ENCODE assay signal across 22 cellular contexts in genomic region chr10:570631-571565, GRCh38.
DNase-seq lines count a peak whose midpoint lies in the region; ATAC-seq and TF ChIP-seq lines count a peak whose summit lies in the region.
"Had no signal": no experiment of that assay in that cellular context is flagged by ENCODE, and none has a peak within 500 bp of the region (broad histone marks: within the 10 kb centered on the region; RNA-seq: fewer than 3 reads in every experiment).

No MANE protein-coding gene starts in this region.

- H3K4me3 ChIP-seq in muscle layer of colon (ENCODE audit: low read depth in 1 of 2, low read length in 2 of 2) (peak overlapping the region; percentile 5 to 36), stomach smooth muscle (ENCODE audit: low read length in 2 of 2) (peak overlapping the region; percentile 27 to 58), mammary epithelial cell (replicated peaks in 1 of 3; ENCODE audit: insufficient read depth in 1 of 3, low read depth in 2 of 3, low read length in 3 of 3) (no peak overlapping the region)
- H3K4me3 ChIP-seq: K562, pancreas had no signal

- H3K27ac Mint-ChIP-seq in H9: peak overlapping the region in 1 of 3 experiments; percentile 70; a peak in 1 of 7 replicates
- peak overlapping the region in 3 of 5 experiments; percentile 70 to 85 (median 71) for H3K27ac Mint-ChIP-seq in brain
- H3K27ac Mint-ChIP-seq in natural killer cell: no peak overlapping the region
- H3K27ac Mint-ChIP-seq: CD8-positive, alpha-beta T cell had no signal

- ATAC-seq in natural killer cell: no peak
- ATAC-seq: CD8-positive, alpha-beta T cell; K562; pancreas had no signal

- no peaks in the 10 kb centered on the region for H3K9me3 ChIP-seq in H9 (ENCODE audit: control insufficient read depth, low read depth, low read length)
- H3K9me3 ChIP-seq in muscle layer of colon (ENCODE audit: low read length): no peaks in the 10 kb centered on the region
- peaks cover 0 to 7% of the 10 kb centered on the region in 2 donors for H3K9me3 ChIP-seq in stomach smooth muscle (ENCODE audit: control insufficient read depth in 2 of 2, low read length in 2 of 2)
- peaks cover 29% of the 10 kb centered on the region for H3K9me3 ChIP-seq in mammary epithelial cell (replicated peaks; ENCODE audit: insufficient read depth, low read length)
- H3K9me3 ChIP-seq: pancreas had no signal

- H2BK15ac ChIP-seq in H9 (ENCODE audit: low read depth, low read length): no peak overlapping the region

- CTCF ChIA-PET in mammary epithelial cell (lab: Charles Lee; ENCODE audit: low non-redundant PET): no interaction called here

- no peak overlapping the region for H3K4me2 ChIP-seq in H9 (ENCODE audit: insufficient read depth, insufficient read length, low read length)
- no peak overlapping the region for H3K4me2 ChIP-seq in mammary epithelial cell (ENCODE audit: insufficient read depth, low read depth, low read length)

- no peaks in the 10 kb centered on the region for H3K27me3 ChIP-seq in H9 (ENCODE audit: insufficient read depth, low read length)
- no peaks in the 10 kb centered on the region for H3K27me3 ChIP-seq in muscle layer of colon (ENCODE audit: control insufficient read depth in 1 of 2, insufficient read depth in 2 of 2, low read length in 2 of 2)
- no peaks in the 10 kb centered on the region for H3K27me3 ChIP-seq in stomach smooth muscle (ENCODE audit: control insufficient read depth in 1 of 2, insufficient read depth in 2 of 2, low read length in 2 of 2)
- H3K27me3 ChIP-seq in mammary epithelial cell (ENCODE audit: insufficient read depth, low read length): no peaks in the 10 kb centered on the region
- H3K27me3 ChIP-seq: pancreas had no signal

- H2BK12ac ChIP-seq in H9 (ENCODE audit: insufficient read length, low read depth, low read length): no peak overlapping the region

- DNase-seq in H9: peak; percentile 24
- DNase-seq in natural killer cell: no peak
- DNase-seq in mammary epithelial cell: no peak
- DNase-seq in HPDE6-E6E7 (ENCODE audit: extremely low spot score): no peak
- DNase-seq: activated CD4-positive, alpha-beta T cell treated with anti-CD3 and anti-CD28 coated beads, Interleukin-2, amount 50 U/mL, for 48 hours; activated CD8-positive, alpha-beta memory T cell treated with anti-CD3 and anti-CD28 coated beads, Interleukin-2, amount 50 U/mL, for 48 hours; AML-193; caudate nucleus; CD8-positive, alpha-beta T cell; DMS153; HCEC 1CT; islet precursor cell; MM.1S; NCI-H1417 treated with DMSO at 0.1 percent for 48 hours; NCI-H524; NK-92 treated with Interleukin-12 subunit alpha and Interleukin-12 subunit beta, amount 100 ng/mL, for 24 hours; pancreas had no signal

- TF ChIP-seq CTCF in H9 (conservative IDR thresholded peaks at IDR 0.05) (no peak), brain (conservative IDR thresholded peaks at IDR 0.05) (no peak), natural killer cell (IDR thresholded peaks at IDR 0.05) (no peak), mammary epithelial cell (conservative IDR thresholded peaks at IDR 0.05 in 1 of 2, IDR thresholded peaks at IDR 0.05 in 1 of 2; ENCODE audit: extremely low read depth in 1 of 2, insufficient read depth in 1 of 2, low read depth in 1 of 2, low read length in 2 of 2) (no peak)

- BruUV-seq in mammary epithelial cell (replicated peaks; lab: Mats Ljungman, UMichigan): no TSS peak

- H2BK20ac ChIP-seq in H9 (ENCODE audit: low read depth, low read length, poor library complexity, severe bottlenecking): no peak overlapping the region

- intact Hi-C loops in natural killer cell (cut with micrococcal nuclease): no loop called here
- intact Hi-C loops in mammary epithelial cell (cut with micrococcal nuclease): no loop called here

- WGBS in H9 (ENCODE audit: extremely low coverage, insufficient read length, low lambda C conversion rate): no CpG with 5 or more reads among the region's 34 CpGs
- WGBS in mammary epithelial cell (ENCODE audit: low coverage, missing lambda C conversion rate): 76% methylated on average over 15 of the region's 34 CpGs

- no peak overlapping the region for H3T11ph ChIP-seq in H9 (ENCODE audit: low read length)

- H2AK5ac ChIP-seq in H9 (ENCODE audit: insufficient read length, low read length): no peak overlapping the region

- H3K27me3 Mint-ChIP-seq in H9 (ENCODE audit: low read depth) (no peaks in the 10 kb centered on the region), brain (no peaks in the 10 kb centered on the region), natural killer cell (ENCODE audit: low read depth in 2 of 2) (peaks cover 8 to 41% of the 10 kb centered on the region in 2 donors)

- H3K23ac ChIP-seq in H9 (ENCODE audit: insufficient read length, low read depth, low read length): no peak overlapping the region

- H3K23me2 ChIP-seq in H9 (ENCODE audit: insufficient read length, low read depth, low read length, poor library complexity, severe bottlenecking): no peaks in the 10 kb centered on the region

- H3K79me1 ChIP-seq in H9 (ENCODE audit: insufficient read depth, low read depth, low read length, poor library complexity, severe bottlenecking): no peaks in the 10 kb centered on the region

- in situ Hi-C loops in mammary epithelial cell (cut with MboI; ENCODE audit: low sequenced_read_pairs in 2 of 2): no loop called here

- H3K79me2 ChIP-seq in H9 (ENCODE audit: insufficient read depth, low read length) (no peaks in the 10 kb centered on the region), mammary epithelial cell (ENCODE audit: insufficient read depth, low read length) (no peaks in the 10 kb centered on the region)

- H3K4me3 Mint-ChIP-seq in H9: no peak overlapping the region
- H3K4me3 Mint-ChIP-seq in brain: no peak overlapping the region
- no peak overlapping the region for H3K4me3 Mint-ChIP-seq in natural killer cell
- H3K4me3 Mint-ChIP-seq: CD8-positive, alpha-beta T cell had no signal

- H3K36me3 Mint-ChIP-seq in H9 (ENCODE audit: insufficient read depth in 1 of 3, low read depth in 3 of 3) (no peaks in the 10 kb centered on the region), brain (peaks cover 66% of the 10 kb centered on the region), natural killer cell (no peaks in the 10 kb centered on the region)
- H3K36me3 Mint-ChIP-seq: CD8-positive, alpha-beta T cell had no signal

- H3K9me3 Mint-ChIP-seq in H9: no peaks in the 10 kb centered on the region
- H3K9me3 Mint-ChIP-seq in brain: peaks cover 17 to 29% (median 23%) of the 10 kb centered on the region in 5 experiments
- no peaks in the 10 kb centered on the region for H3K9me3 Mint-ChIP-seq in natural killer cell

- no peak overlapping the region for H3K56ac ChIP-seq in H9 (ENCODE audit: insufficient read length, low read depth, low read length)

- dilution Hi-C loops in mammary epithelial cell (cut with HindIII; ENCODE audit: low sequenced_read_pairs): no loop called here

- H3K4me1 Mint-ChIP-seq in H9 (peaks cover 4 to 14% of the 10 kb centered on the region in 2 experiments; a peak in 3 of 4 replicates), brain (peaks cover 77% of the 10 kb centered on the region), natural killer cell (no peaks in the 10 kb centered on the region)

- no peak overlapping the region for H4K5ac ChIP-seq in H9 (ENCODE audit: insufficient read length, low read depth, low read length)

- no peak overlapping the region for H4K8ac ChIP-seq in H9 (replicated peaks; ENCODE audit: insufficient read length, low read depth, low read length)

- H3K4me1 ChIP-seq in H9 (ENCODE audit: insufficient read depth, low read length) (no peaks in the 10 kb centered on the region), muscle layer of colon (ENCODE audit: insufficient read depth, low read length) (peaks cover 63% of the 10 kb centered on the region), stomach smooth muscle (ENCODE audit: control insufficient read depth, insufficient read depth, low read length) (peaks cover 38% of the 10 kb centered on the region), mammary epithelial cell (ENCODE audit: insufficient read depth, low read length) (no peaks in the 10 kb centered on the region)

- no peak overlapping the region for H4K91ac ChIP-seq in H9 (ENCODE audit: insufficient read length, low read depth, low read length)

- H3K18ac ChIP-seq in H9 (ENCODE audit: insufficient read length, low read depth, low read length): no peak overlapping the region

- H3K14ac ChIP-seq in H9 (ENCODE audit: insufficient read depth, low read length): no peak overlapping the region

- H3K4ac ChIP-seq in H9 (ENCODE audit: low read depth, low read length): no peak overlapping the region

- H4K20me1 ChIP-seq in H9 (ENCODE audit: control insufficient read depth, insufficient read depth, insufficient read length) (no peaks in the 10 kb centered on the region), mammary epithelial cell (ENCODE audit: insufficient read depth, low read length) (no peaks in the 10 kb centered on the region)

- no peak overlapping the region for H2BK5ac ChIP-seq in H9 (ENCODE audit: insufficient read length, low read length)

- no peak overlapping the region for H2BK120ac ChIP-seq in H9 (ENCODE audit: low read depth, low read length, poor library complexity, severe bottlenecking)

- H2AFZ ChIP-seq in H9 (ENCODE audit: low read length) (no peak overlapping the region), mammary epithelial cell (ENCODE audit: low read depth, low read length) (no peak overlapping the region)

- H3K9ac ChIP-seq in H9 (ENCODE audit: extremely low read depth, insufficient read length, low read length) (no peak overlapping the region), muscle layer of colon (ENCODE audit: low read length) (no peak overlapping the region), stomach smooth muscle (ENCODE audit: low read length in 2 of 2) (peak overlapping the region in 1 of 2 donors; percentile 58), mammary epithelial cell (ENCODE audit: insufficient read depth, low read length) (no peak overlapping the region)

- H3K36me3 ChIP-seq in muscle layer of colon (ENCODE audit: insufficient read depth, low read length): no peaks in the 10 kb centered on the region
- no peaks in the 10 kb centered on the region for H3K36me3 ChIP-seq in stomach smooth muscle (ENCODE audit: control insufficient read depth in 2 of 2, insufficient read depth in 2 of 2, low read length in 2 of 2)
- no peaks in the 10 kb centered on the region for H3K36me3 ChIP-seq in mammary epithelial cell (ENCODE audit: insufficient read depth, low read length)
- H3K36me3 ChIP-seq: pancreas had no signal

- no peak overlapping the region for H3K27ac ChIP-seq in H9 (ENCODE audit: insufficient read length, low read depth, low read length)
- H3K27ac ChIP-seq in muscle layer of colon (ENCODE audit: low read depth, low read length): peak overlapping the region; percentile 81
- H3K27ac ChIP-seq in stomach smooth muscle (ENCODE audit: low read length): peak overlapping the region; percentile 31
- no peak overlapping the region for H3K27ac ChIP-seq in mammary epithelial cell (ENCODE audit: insufficient read depth, low read depth, low read length)
- H3K27ac ChIP-seq: epithelial cell of prostate, pancreas had no signal

Comparison
In these comparisons a context has a peak if more than half of its experiments do, and no peak if none do; other contexts are left out.
1. H3K27ac ChIP-seq: peak in muscle layer of colon (single experiment) and stomach smooth muscle (single experiment); none in H9 (single experiment) and mammary epithelial cell (single experiment).
2. H3K27ac Mint-ChIP-seq: peak in brain (3 of 5); none in natural killer cell (0 of 2).
3. H3K4me3 ChIP-seq: peak in muscle layer of colon (2 of 2) and stomach smooth muscle (2 of 2); none in mammary epithelial cell (0 of 3).